21 cellular contexts compared by ENCODE assay signal in genomic region chr18:79388043-79388442, GRCh38.
"Had no signal": no experiment of that assay in that cellular context is flagged by ENCODE, and none has a peak within 500 bp of the region (broad histone marks: within the 10 kb centered on the region; RNA-seq: fewer than 3 reads in every experiment).

No MANE protein-coding gene starts in this region.

- H3K9me3 Mint-ChIP-seq: activated naive CD4-positive, alpha-beta T cell treated with anti-CD3 and anti-CD28 coated beads, Interleukin-2, amount 50 U/mL, for 24 hours; activated T-cell treated with anti-CD3 and anti-CD28 coated beads, Interleukin-2, amount 50 U/mL, for 4 hours; neural crest cell; T-cell had no signal

- H3K9me3 ChIP-seq: adrenal gland, ascending aorta, gastroesophageal sphincter, SJCRH30, upper lobe of left lung had no signal

- H3K27me3 ChIP-seq: ascending aorta, SJCRH30 had no signal

- H3K27ac ChIP-seq: adrenal gland, ascending aorta, brain microvascular endothelial cell, dorsolateral prefrontal cortex, epithelial cell of prostate, gastroesophageal sphincter, SJCRH30, upper lobe of left lung, WERI-Rb-1 had no signal

- ATAC-seq: activated CD4-positive, alpha-beta T cell treated with anti-CD3 and anti-CD28 coated beads for 36 hours; activated T-cell treated with anti-CD3 and anti-CD28 coated beads, Interleukin-2, amount 50 U/mL, for 4 hours; gastroesophageal sphincter; naive thymus-derived CD4-positive, alpha-beta T cell; stimulated activated naive CD8-positive, alpha-beta T cell treated with anti-CD3 and anti-CD28 coated beads, Interleukin-15, Interleukin-2, amounts not matched to agents 100 U/mL and 50 U/mL, for 24 hours; T-cell had no signal

- H3K36me3 ChIP-seq: adrenal gland, ascending aorta, brain microvascular endothelial cell, gastroesophageal sphincter, SJCRH30, upper lobe of left lung, WERI-Rb-1 had no signal

- H3K4me3 Mint-ChIP-seq: activated CD4-positive, alpha-beta T cell treated with anti-CD3 and anti-CD28 coated beads for 36 hours; activated naive CD4-positive, alpha-beta T cell treated with anti-CD3 and anti-CD28 coated beads, Interleukin-2, amount 50 U/mL, for 24 hours; activated T-cell treated with anti-CD3 and anti-CD28 coated beads, Interleukin-2, amount 50 U/mL, for 4 hours; naive thymus-derived CD4-positive, alpha-beta T cell; T-cell had no signal

- H3K4me3 ChIP-seq: adrenal gland, ascending aorta, dorsolateral prefrontal cortex, gastroesophageal sphincter, lung, SJCRH30, upper lobe of left lung had no signal

- H3K36me3 Mint-ChIP-seq: activated naive CD4-positive, alpha-beta T cell treated with anti-CD3 and anti-CD28 coated beads, Interleukin-2, amount 50 U/mL, for 24 hours; naive thymus-derived CD4-positive, alpha-beta T cell; T-cell had no signal

- H3K27me3 Mint-ChIP-seq: activated naive CD4-positive, alpha-beta T cell treated with anti-CD3 and anti-CD28 coated beads, Interleukin-2, amount 50 U/mL, for 24 hours had no signal

- H3K27ac Mint-ChIP-seq: activated CD4-positive, alpha-beta T cell treated with anti-CD3 and anti-CD28 coated beads for 36 hours; activated naive CD4-positive, alpha-beta T cell treated with anti-CD3 and anti-CD28 coated beads, Interleukin-2, amount 50 U/mL, for 24 hours had no signal

- DNase-seq: activated CD4-positive, alpha-beta T cell treated with anti-CD3 and anti-CD28 coated beads for 36 hours; activated CD4-positive, alpha-beta T cell treated with anti-CD3 and anti-CD28 coated beads, Interleukin-2, amount 50 U/mL, for 4 hours; activated T-cell treated with anti-CD3 and anti-CD28 coated beads, Interleukin-2, amount 50 U/mL, for 4 hours; brain microvascular endothelial cell; central memory CD4-positive, alpha-beta T cell; naive thymus-derived CD4-positive, alpha-beta T cell; SJCRH30; stimulated activated CD4-positive, alpha-beta T cell treated with anti-CD3 and anti-CD28 coated beads, Interleukin-12 subunit alpha, Interleukin-12 subunit beta, amount 100 ng/mL, for 4 hours; stimulated activated CD4-positive, alpha-beta T cell treated with anti-CD3 and anti-CD28 coated beads, Interleukin-4, amount 100 ng/mL, for 4 hours; stimulated activated naive CD8-positive, alpha-beta T cell treated with anti-CD3 and anti-CD28 coated beads, Interleukin-15, Interleukin-2, amounts not matched to agents 100 U/mL and 50 U/mL, for 24 hours; WERI-Rb-1 had no signal
